Comparison of ENCODE assay signal across 18 cellular contexts in genomic region chr1:115224636-115225035, GRCh38.
DNase-seq lines count a peak whose midpoint lies in the region; FAIRE-seq and TF ChIP-seq lines count a peak whose summit lies in the region.
"Had no signal": no experiment of that assay in that cellular context is flagged by ENCODE, and none has a peak within 500 bp of the region (broad histone marks: within the 10 kb centered on the region; RNA-seq: fewer than 3 reads in every experiment).

No MANE protein-coding gene starts in this region.

- TF ChIP-seq CTCF in bronchial epithelial cell (IDR thresholded peaks at IDR 0.05; ENCODE audit: insufficient read depth, low read length, severe bottlenecking) (no peak), keratinocyte (optimal IDR thresholded peaks at IDR 0.05 in 1 of 3, IDR thresholded peaks at IDR 0.05 in 1 of 3, conservative IDR thresholded peaks at IDR 0.05 in 1 of 3; ENCODE audit: extremely low read depth in 1 of 3, insufficient read depth in 2 of 3, low read length in 3 of 3) (no peak), uterus (IDR thresholded peaks at IDR 0.05) (no peak)

- H3K9ac ChIP-seq in keratinocyte (ENCODE audit: control insufficient read depth, extremely low read depth, insufficient read depth, low read length) = no peak overlapping the region
- H3K9ac ChIP-seq: BLaER1 treated with 17β-estradiol and CSF1 and Interleukin-3, amounts not matched to agents 10 nM and 100 nM had no signal

- H3K79me2 ChIP-seq in keratinocyte (ENCODE audit: control insufficient read depth, insufficient read depth, low read length) = no peaks in the 10 kb centered on the region

- H3K9me1 ChIP-seq in keratinocyte (ENCODE audit: control insufficient read depth, extremely low read depth, insufficient read depth, low read length) = no peaks in the 10 kb centered on the region

- no peak for TF ChIP-seq POLR2A in uterus (IDR thresholded peaks at IDR 0.05)

- H3K4me2 ChIP-seq in keratinocyte (ENCODE audit: control insufficient read depth, extremely low read depth, insufficient read depth, low read depth, low read length) = peak overlapping the region; percentile 62
- H3K4me2 ChIP-seq: BLaER1 treated with 17β-estradiol and CSF1 and Interleukin-3, amounts not matched to agents 10 nM and 100 nM had no signal

- no peak overlapping the region for H3K4me3 ChIP-seq in bronchial epithelial cell (ENCODE audit: low read depth, low read length)
- no peak overlapping the region for H3K4me3 ChIP-seq in keratinocyte (ENCODE audit: control insufficient read depth in 2 of 3, extremely low read depth in 1 of 3, insufficient read depth in 2 of 3, low read depth in 1 of 3, low read length in 3 of 3)
- no peak overlapping the region for H3K4me3 ChIP-seq in uterus
- H3K4me3 ChIP-seq: BLaER1 treated with 17β-estradiol and CSF1 and Interleukin-3, amounts not matched to agents 10 nM and 100 nM had no signal

- dilution Hi-C loops in keratinocyte (cut with MboI; ENCODE audit: extremely low pct_ligation_motif_present, low sequenced_read_pairs) = no loop called here

- H3K4me1 ChIP-seq in keratinocyte (ENCODE audit: control insufficient read depth, extremely low read depth, insufficient read depth, low read length) (peaks cover 42% of the 10 kb centered on the region), uterus (no peaks in the 10 kb centered on the region)
- H3K4me1 ChIP-seq: BLaER1 treated with 17β-estradiol and CSF1 and Interleukin-3, amounts not matched to agents 10 nM and 100 nM had no signal

- DNase-seq in NCI-H1417 (lab: John Stamatoyannopoulos, UW) = peak in 2 of 3 experiments; percentile 41 to 69
- no peak for DNase-seq in NCI-H1417 treated with DMSO at 0.1 percent for 48 hours (lab: John Stamatoyannopoulos, UW)
- DNase-seq in NCI-H146 treated with DMSO at 0.1 percent for 48 hours (lab: John Stamatoyannopoulos, UW; ENCODE audit: unreplicated experiment) = peak; percentile 46
- DNase-seq in bronchial epithelial cell (ENCODE audit: low read depth) = peak; percentile 71
- no peak for DNase-seq in keratinocyte (ENCODE audit: low read depth, low spot score)
- no peak for DNase-seq in uterus
- DNase-seq in A172 (ENCODE audit: low spot score) = no peak
- DNase-seq: 8988T; ACHN; CD4-positive, CD25-positive, alpha-beta regulatory T cell; DMS53; GF-D8; HCEC 1CT; HFFc6 had no signal

- no peak overlapping the region for H2AFZ ChIP-seq in keratinocyte (ENCODE audit: control insufficient read depth, low read length)

- H3K36me3 ChIP-seq in bronchial epithelial cell (ENCODE audit: control insufficient read depth, insufficient read depth, low read length) (no peaks in the 10 kb centered on the region), keratinocyte (ENCODE audit: control insufficient read depth in 2 of 2, extremely low read depth in 1 of 2, insufficient read depth in 2 of 2, low read length in 2 of 2) (no peaks in the 10 kb centered on the region), uterus (no peaks in the 10 kb centered on the region)
- H3K36me3 ChIP-seq: BLaER1 treated with 17β-estradiol and CSF1 and Interleukin-3, amounts not matched to agents 10 nM and 100 nM had no signal

- H3K9me3 ChIP-seq in keratinocyte (ENCODE audit: control insufficient read depth, low read depth, low read length) (no peaks in the 10 kb centered on the region), uterus (no peaks in the 10 kb centered on the region)
- H3K9me3 ChIP-seq: BLaER1 treated with 17β-estradiol and CSF1 and Interleukin-3, amounts not matched to agents 10 nM and 100 nM had no signal

- FAIRE-seq in bronchial epithelial cell (lab: Jason Lieb, UNC) = no peak
- peak; percentile 75 for FAIRE-seq in keratinocyte (lab: Jason Lieb, UNC)
- FAIRE-seq: GM18507, HepG2, HTR-8/SVneo had no signal

- H4K20me1 ChIP-seq in keratinocyte (ENCODE audit: control insufficient read depth, extremely low read depth, insufficient read depth, low read length) = no peaks in the 10 kb centered on the region
- H4K20me1 ChIP-seq: BLaER1 treated with 17β-estradiol and CSF1 and Interleukin-3, amounts not matched to agents 10 nM and 100 nM had no signal

- no peak overlapping the region for H3K27ac ChIP-seq in keratinocyte (ENCODE audit: control insufficient read depth, insufficient read depth, low read length)
- no peak overlapping the region for H3K27ac ChIP-seq in uterus
- H3K27ac ChIP-seq: BLaER1 treated with 17β-estradiol and CSF1 and Interleukin-3, amounts not matched to agents 10 nM and 100 nM had no signal

- intact Hi-C loops in uterus (cut with DNase I; ENCODE audit: low total_unique reads) = no loop called here

- H3K27me3 ChIP-seq in bronchial epithelial cell (ENCODE audit: control insufficient read depth, insufficient read depth, low read length) (no peaks in the 10 kb centered on the region), keratinocyte (ENCODE audit: control insufficient read depth, extremely low read depth, insufficient read depth, low read length) (no peaks in the 10 kb centered on the region), uterus (no peaks in the 10 kb centered on the region)
- H3K27me3 ChIP-seq: BLaER1 treated with 17β-estradiol and CSF1 and Interleukin-3, amounts not matched to agents 10 nM and 100 nM had no signal

Comparison
In these comparisons a context has a peak if more than half of its experiments do, and no peak if none do; other contexts are left out.
1. DNase-seq: peak in NCI-H1417 (2 of 3), NCI-H146 treated with DMSO at 0.1 percent for 48 hours (single experiment) and bronchial epithelial cell (single experiment); none in NCI-H1417 treated with DMSO at 0.1 percent for 48 hours (single experiment), keratinocyte (single experiment), uterus (0 of 2) and A172 (single experiment).